ENCODE assay signal across 18 cellular contexts in the genomic region with DNA sequence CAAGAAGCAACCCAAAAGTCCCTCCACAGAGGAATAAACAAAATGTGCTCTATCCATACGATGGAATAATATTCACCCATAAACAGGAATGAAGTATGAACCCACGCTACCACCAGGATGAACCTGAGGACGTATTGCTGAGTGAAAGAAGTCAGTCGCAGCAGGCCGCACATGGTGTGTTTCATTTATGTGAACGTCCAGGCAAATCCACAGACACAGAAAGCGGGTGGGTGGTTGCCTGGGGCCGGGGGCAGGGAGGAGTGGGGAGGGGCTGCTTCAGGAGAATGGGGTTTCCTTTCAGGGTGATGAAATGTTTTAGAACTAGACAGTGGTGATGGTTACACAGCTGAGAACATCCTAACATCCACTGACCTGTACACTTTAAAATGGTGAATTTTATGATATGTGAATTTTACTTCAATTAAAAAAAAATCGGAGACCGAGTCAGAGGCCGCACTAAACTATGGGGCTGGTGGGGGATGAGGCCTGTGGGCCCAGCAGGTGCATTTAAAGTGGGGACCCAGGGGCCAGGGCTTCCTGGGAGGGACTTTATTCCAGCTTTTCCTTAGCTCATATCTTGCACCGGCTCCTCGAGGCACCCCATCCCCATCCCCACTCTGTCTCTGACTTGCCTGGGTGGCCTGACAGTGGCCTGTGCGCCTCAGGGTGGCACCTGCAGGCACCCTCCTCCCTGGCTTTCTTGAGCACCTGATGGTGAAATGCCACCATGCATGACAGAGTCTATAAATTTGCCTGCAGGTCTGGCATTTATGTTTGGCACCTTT.
DNase-seq lines count a peak whose midpoint lies in the region; ATAC-seq and TF ChIP-seq lines count a peak whose summit lies in the region.
"Had no signal": no experiment of that assay in that cellular context is flagged by ENCODE, and none has a peak within 500 bp of the region (broad histone marks: within the 10 kb centered on the region; RNA-seq: fewer than 3 reads in every experiment).

No MANE protein-coding gene starts in this region.

- no peak for TF ChIP-seq POLR2A in stomach (IDR thresholded peaks at IDR 0.05)

- H3K4me3 ChIP-seq in RWPE2 (ENCODE audit: severe bottlenecking) = no peak overlapping the region
- peak overlapping the region in 1 of 2 experiments; percentile 19 for H3K4me3 ChIP-seq in mesenchymal stem cell (ENCODE audit: insufficient read depth in 1 of 2, low read depth in 1 of 2, low read length in 2 of 2)
- H3K4me3 ChIP-seq in stomach = no peak overlapping the region
- H3K4me3 ChIP-seq: MG63, pancreas, upper lobe of right lung had no signal

- H3K4me1 ChIP-seq in RWPE2 (ENCODE audit: insufficient read depth, poor library complexity, severe bottlenecking) (peaks cover 10% of the 10 kb centered on the region), mesenchymal stem cell (ENCODE audit: control insufficient read depth, insufficient read depth, low read depth, low read length) (peaks cover 7% of the 10 kb centered on the region), stomach (peaks cover 0 to 4% (median 0%) of the 10 kb centered on the region in 4 donors)
- H3K4me1 ChIP-seq: pancreas, upper lobe of right lung had no signal

- peak overlapping the region; percentile 14 for H2AK5ac ChIP-seq in mesenchymal stem cell (ENCODE audit: low read length, severe bottlenecking)

- TF ChIP-seq EP300 in stomach (IDR thresholded peaks at IDR 0.05) = no peak

- peak overlapping the region; percentile 51 for H3K27ac ChIP-seq in RWPE2 (ENCODE audit: poor library complexity, severe bottlenecking)
- no peak overlapping the region for H3K27ac ChIP-seq in mesenchymal stem cell (ENCODE audit: low read length, poor library complexity, severe bottlenecking)
- no peak overlapping the region for H3K27ac ChIP-seq in stomach
- H3K27ac ChIP-seq: dorsolateral prefrontal cortex, pancreas, upper lobe of right lung had no signal

- 93% methylated on average over 14 of the region's 14 CpGs for WGBS in mesenchymal stem cell
- 89 to 92% (median 91%) methylated on average over 14 of the region's 14 CpGs for WGBS in stomach, 5 donors

- H2BK5ac ChIP-seq in mesenchymal stem cell (ENCODE audit: low read depth, low read length, poor library complexity, severe bottlenecking) = no peak overlapping the region

- no peak overlapping the region for H2BK15ac ChIP-seq in mesenchymal stem cell (ENCODE audit: low read depth, poor library complexity, severe bottlenecking)

- no peak for ATAC-seq in RWPE2 (ENCODE audit: low read depth)
- ATAC-seq in left colon = no peak
- no peak for ATAC-seq in GM21529 (IDR thresholded peaks at IDR 0.05; ENCODE audit: unreplicated experiment)
- ATAC-seq: pancreas, upper lobe of right lung had no signal

- no peak overlapping the region for H3K4ac ChIP-seq in mesenchymal stem cell (ENCODE audit: low read depth in 1 of 2, low read length in 2 of 2)

- H2BK12ac ChIP-seq in mesenchymal stem cell (ENCODE audit: low read length in 2 of 2) = no peak overlapping the region

- H3K79me1 ChIP-seq in mesenchymal stem cell (replicated peaks; ENCODE audit: low read length, poor library complexity, severe bottlenecking) = no peaks in the 10 kb centered on the region

- H3K23ac ChIP-seq in mesenchymal stem cell (ENCODE audit: low read length in 2 of 2) = no peak overlapping the region

- intact Hi-C loops in stomach (cut with DNase I; ENCODE audit: low total_unique reads) = no loop called here
- intact Hi-C loops in left colon (cut with DNase I, micrococcal nuclease) = no loop called here

- H2AFZ ChIP-seq in mesenchymal stem cell (ENCODE audit: low read depth, low read length) = no peak overlapping the region

- no peak overlapping the region for H3K4me2 ChIP-seq in mesenchymal stem cell (ENCODE audit: low read length, poor library complexity, severe bottlenecking)

- H4K8ac ChIP-seq in mesenchymal stem cell (ENCODE audit: low read length) = no peak overlapping the region

- H3K9me3 ChIP-seq in RWPE2 (ENCODE audit: severe bottlenecking) (no peaks in the 10 kb centered on the region), mesenchymal stem cell (ENCODE audit: control insufficient read depth, low read length) (no peaks in the 10 kb centered on the region), stomach (no peaks in the 10 kb centered on the region)
- H3K9me3 ChIP-seq: pancreas, upper lobe of right lung had no signal

- H3K18ac ChIP-seq in mesenchymal stem cell (ENCODE audit: low read depth in 1 of 2, low read length in 2 of 2) = no peak overlapping the region

- no peak overlapping the region for H2BK120ac ChIP-seq in mesenchymal stem cell (ENCODE audit: low read depth, low read length)

- H3K27me3 ChIP-seq in RWPE2 (ENCODE audit: insufficient read depth, poor library complexity, severe bottlenecking) (no peaks in the 10 kb centered on the region), mesenchymal stem cell (ENCODE audit: control insufficient read depth in 1 of 2, insufficient read depth in 1 of 2, low read length in 2 of 2) (peaks cover 0 to 20% of the 10 kb centered on the region in 2 experiments), stomach (peaks cover 0 to 4% (median 0%) of the 10 kb centered on the region in 3 donors)
- H3K27me3 ChIP-seq: dorsolateral prefrontal cortex, MG63, pancreas, upper lobe of right lung had no signal

- H4K91ac ChIP-seq in mesenchymal stem cell (ENCODE audit: low read length) = no peak overlapping the region

- DNase-seq in NCI-H345 (lab: John Stamatoyannopoulos, UW) = peak; percentile 33
- no peak for DNase-seq in NCI-H345 treated with DMSO at 0.1 percent for 48 hours (lab: John Stamatoyannopoulos, UW; ENCODE audit: unreplicated experiment)
- DNase-seq in RWPE2 (ENCODE audit: low spot score) = no peak
- DNase-seq in mesenchymal stem cell = no peak
- peak; percentile 11 for DNase-seq in stomach
- no peak for DNase-seq in left colon
- no peak for DNase-seq in A172 (ENCODE audit: low spot score)
- DNase-seq: activated CD4-positive, CD25-positive, alpha-beta regulatory T cell; activated naive CD4-positive, alpha-beta T cell treated with anti-CD3 and anti-CD28 coated beads, Interleukin-2, amount 50 U/mL, for 16 hours; DND-41; pancreas; RPMI8226; stimulated activated naive CD4-positive, alpha-beta T cell; T-helper 1 cell; upper lobe of right lung had no signal

- no peaks in the 10 kb centered on the region for H3K36me3 ChIP-seq in RWPE2 (ENCODE audit: low read depth)
- H3K36me3 ChIP-seq in mesenchymal stem cell (ENCODE audit: control insufficient read depth in 1 of 2, insufficient read depth in 2 of 2, low read depth in 1 of 2, low read length in 2 of 2) = no peaks in the 10 kb centered on the region
- no peaks in the 10 kb centered on the region for H3K36me3 ChIP-seq in stomach
- H3K36me3 ChIP-seq: MG63, pancreas, upper lobe of right lung had no signal

- H3K14ac ChIP-seq in mesenchymal stem cell (ENCODE audit: low read length in 2 of 2) = no peak overlapping the region

- TF ChIP-seq CTCF in RWPE2 (IDR thresholded peaks at IDR 0.05; ENCODE audit: poor library complexity, severe bottlenecking) = no peak
- no peak for TF ChIP-seq CTCF in stomach (IDR thresholded peaks at IDR 0.05)

- H3K9ac ChIP-seq in mesenchymal stem cell (ENCODE audit: low read length) = peak overlapping the region; percentile 71

Comparison
In these comparisons a context has a peak if more than half of its experiments do, and no peak if none do; other contexts are left out.
1. DNase-seq: peak in NCI-H345 (single experiment) and stomach (single experiment); none in NCI-H345 treated with DMSO at 0.1 percent for 48 hours (single experiment), RWPE2 (single experiment), mesenchymal stem cell (single experiment), left colon (0 of 2) and A172 (single experiment).